ENCODE assay signal across 8 cellular contexts in the genomic region with DNA sequence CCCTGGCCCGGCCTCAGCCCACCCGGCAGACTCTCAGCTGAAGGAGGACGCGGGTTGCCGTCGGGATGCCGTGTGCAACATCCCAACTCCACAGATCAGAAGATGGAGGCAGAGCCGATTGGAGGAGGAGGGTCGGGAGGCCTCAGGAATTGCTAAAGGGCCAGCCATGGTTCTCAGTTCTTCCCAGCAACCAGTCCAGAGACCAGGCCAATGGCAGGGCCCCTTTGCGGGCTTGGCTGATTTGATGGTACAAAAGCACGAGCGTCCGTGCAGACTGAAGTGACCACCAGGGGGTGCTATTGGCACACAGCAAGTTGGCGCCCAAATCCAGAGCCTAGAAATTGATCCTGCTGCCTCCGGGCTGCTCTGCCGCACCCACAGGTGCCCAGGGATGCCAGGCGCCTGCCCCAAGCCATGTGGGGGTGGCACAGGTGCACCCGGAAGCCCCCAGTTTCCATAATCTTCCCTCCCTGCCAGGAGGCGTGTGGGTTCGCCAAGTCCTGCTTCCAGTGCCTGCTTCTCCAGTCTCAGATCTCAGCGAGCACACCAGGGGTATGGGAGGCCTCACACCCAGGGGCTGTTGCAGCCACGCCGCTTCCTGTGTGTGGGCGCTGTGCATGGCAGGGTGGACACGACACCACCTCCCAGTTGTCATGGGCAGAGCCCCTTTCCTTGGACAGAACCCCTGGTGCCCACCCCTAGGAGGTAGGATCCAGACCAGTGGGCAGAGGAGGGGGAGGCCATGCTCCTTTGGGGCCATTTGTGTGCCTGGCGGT. TPM values are rescaled to one million over a fixed set of nuclear protein-coding genes. Genes with fewer than 3 reads are reported as not detected.
DNase-seq lines count a peak whose midpoint lies in the region; ATAC-seq and TF ChIP-seq lines count a peak whose summit lies in the region.

No MANE protein-coding gene starts in this region.

- DNase-seq in DMS79 treated with DMSO at 0.1 percent for 48 hours (lab: John Stamatoyannopoulos, UW) (peak; percentile 40), NCI-H526 treated with DMSO at 0.1 percent for 48 hours (lab: John Stamatoyannopoulos, UW) (peak; percentile 74), dedifferentiated amniotic fluid mesenchymal stem cell (ENCODE audit: extremely low spot score) (peak; percentile 88), lower leg skin (ENCODE audit: low spot score in 2 of 2) (peak; percentile 79 to 96)
- DNase-seq in activated CD4-positive, alpha-beta T cell treated with anti-CD3 and anti-CD28 coated beads, Interleukin-2, amount 10 ng/mL, durations not matched to agents 7 days and 5 days: peak; percentile 89
- DNase-seq in stimulated activated CD4-positive, alpha-beta T cell treated with anti-CD3 and anti-CD28 coated beads, TNF-alpha, amount 100 ng/mL, for 4 hours (ENCODE audit: low read depth in 3 of 3): peak; percentile 55 to 72 (median 57)

- no peak overlapping the region for H3K27ac Mint-ChIP-seq in activated CD4-positive, alpha-beta T cell treated with anti-CD3 and anti-CD28 coated beads, Interleukin-2, amount 10 ng/mL, durations not matched to agents 7 days and 5 days

- ATAC-seq in HG03045 (IDR thresholded peaks at IDR 0.05; ENCODE audit: unreplicated experiment): peak; percentile 49
- no peak for ATAC-seq in GM18517 (IDR thresholded peaks at IDR 0.05; ENCODE audit: unreplicated experiment)

- H3K4me3 Mint-ChIP-seq in activated CD4-positive, alpha-beta T cell treated with anti-CD3 and anti-CD28 coated beads, Interleukin-2, amount 10 ng/mL, durations not matched to agents 7 days and 5 days: no peak overlapping the region

- TF ChIP-seq CTCF in lower leg skin (IDR thresholded peaks at IDR 0.05): peak in 1 of 3 donors; percentile 67

- POLR2A ChIA-PET in activated CD4-positive, alpha-beta T cell treated with anti-CD3 and anti-CD28 coated beads, Interleukin-2, amount 10 ng/mL, durations not matched to agents 7 days and 5 days (lab: Charles Lee): no interaction called here

- 34 to 41% methylated on average over 17 to 26 of the region's 26 CpGs for WGBS in lower leg skin, 2 donors

- peaks cover under 1% of the 10 kb centered on the region for H3K4me1 Mint-ChIP-seq in activated CD4-positive, alpha-beta T cell treated with anti-CD3 and anti-CD28 coated beads, Interleukin-2, amount 10 ng/mL, durations not matched to agents 7 days and 5 days

- CTCF ChIA-PET in activated CD4-positive, alpha-beta T cell treated with anti-CD3 and anti-CD28 coated beads, Interleukin-2, amount 10 ng/mL, durations not matched to agents 7 days and 5 days (lab: Charles Lee): interaction anchor here (0.8 to 2.7 kb wide), 9 partner anchors 7 to 321 kb away, joined by 3 to 13 read pairs (median 4); no protein-coding TSS in a partner anchor

- TF ChIP-seq POLR2A in lower leg skin (IDR thresholded peaks at IDR 0.05): no peak

- no peaks in the 10 kb centered on the region for H3K36me3 Mint-ChIP-seq in activated CD4-positive, alpha-beta T cell treated with anti-CD3 and anti-CD28 coated beads, Interleukin-2, amount 10 ng/mL, durations not matched to agents 7 days and 5 days (ENCODE audit: low read depth)

- no peaks in the 10 kb centered on the region for H3K9me3 Mint-ChIP-seq in activated CD4-positive, alpha-beta T cell treated with anti-CD3 and anti-CD28 coated beads, Interleukin-2, amount 10 ng/mL, durations not matched to agents 7 days and 5 days

- peaks cover 7% of the 10 kb centered on the region for H3K27me3 Mint-ChIP-seq in activated CD4-positive, alpha-beta T cell treated with anti-CD3 and anti-CD28 coated beads, Interleukin-2, amount 10 ng/mL, durations not matched to agents 7 days and 5 days

- intact Hi-C loops in lower leg skin (cut with DNase I; ENCODE audit: low total_unique reads): loop anchor here (5.0 to 10.0 kb wide), 3 partner anchors 60 to 423 kb away; no protein-coding TSS in a partner anchor

- H3K4me3 ChIP-seq in lower leg skin (ENCODE audit: low read depth, poor library complexity, severe bottlenecking): no peak overlapping the region

RNA-seq across cellular contexts. Expression of a gene that starts 7.1 kb away (rescaled TPM):
- total RNA-seq in activated CD4-positive, alpha-beta T cell treated with anti-CD3 and anti-CD28 coated beads, Interleukin-2, amount 10 ng/mL, durations not matched to agents 7 days and 5 days: under 1 TPM in 1 of 2 experiments, not detected in 1; 0.10 TPM
- not detected for total RNA-seq in lower leg skin

RNA-seq across cellular contexts. Expression of a gene that starts 18.3 kb away (rescaled TPM):
- 10 to 100 TPM; 16.4 TPM for total RNA-seq in activated CD4-positive, alpha-beta T cell treated with anti-CD3 and anti-CD28 coated beads, Interleukin-2, amount 10 ng/mL, durations not matched to agents 7 days and 5 days
- total RNA-seq in lower leg skin: 10 to 100 TPM; 12.4 to 16.3 (median 14.5) TPM

RNA-seq across cellular contexts. Expression of a gene that starts 19.7 kb away (rescaled TPM):
- total RNA-seq in activated CD4-positive, alpha-beta T cell treated with anti-CD3 and anti-CD28 coated beads, Interleukin-2, amount 10 ng/mL, durations not matched to agents 7 days and 5 days: not detected
- not detected for total RNA-seq in lower leg skin

RNA-seq across cellular contexts. Expression of a gene that starts 34.5 kb away (rescaled TPM):
- 100 to 1,000 TPM; 285 to 292 TPM for total RNA-seq in activated CD4-positive, alpha-beta T cell treated with anti-CD3 and anti-CD28 coated beads, Interleukin-2, amount 10 ng/mL, durations not matched to agents 7 days and 5 days
- under 1 TPM in 2 of 4 donors, not detected in 2; 0.45 to 0.99 TPM for total RNA-seq in lower leg skin
